ENCODE assay signal across 27 cellular contexts in the genomic region with DNA sequence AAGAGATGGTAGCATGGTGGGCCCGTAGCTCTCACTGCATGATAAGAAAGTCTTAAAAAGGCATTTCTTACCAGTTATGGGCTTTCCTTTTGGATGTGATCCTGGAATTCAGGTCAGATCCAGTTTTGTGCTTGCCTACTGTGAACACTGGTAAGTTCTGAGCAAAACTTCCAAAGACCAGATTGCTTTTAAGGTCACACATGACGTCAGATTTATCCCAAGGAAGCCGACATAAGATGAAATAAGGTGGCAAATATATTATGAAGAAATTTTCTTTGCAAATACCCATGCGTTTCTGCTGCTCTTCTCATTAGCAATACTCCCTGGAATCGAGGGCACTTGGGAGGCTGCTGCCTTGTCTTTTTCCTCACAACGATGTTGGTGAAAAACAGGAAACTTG.
"Had no signal": no experiment of that assay in that cellular context is flagged by ENCODE, and none has a peak within 500 bp of the region (broad histone marks: within the 10 kb centered on the region; RNA-seq: fewer than 3 reads in every experiment).

No MANE protein-coding gene starts in this region.

- H3K36me3 ChIP-seq: stomach, suprapubic skin, thoracic aorta, thyroid gland, tibial artery, tibial nerve, transverse colon, upper lobe of left lung, upper lobe of right lung, uterus, vagina had no signal

- DNase-seq: stimulated activated CD4-positive, alpha-beta T cell treated with anti-CD3 and anti-CD28 coated beads, Interleukin-2, amount 100 ng/mL, for 48 hours; stimulated activated CD4-positive, alpha-beta T cell treated with anti-CD3 and anti-CD28 coated beads, Interleukin-4, amount 100 ng/mL, for 1 hour; stimulated activated CD4-positive, alpha-beta T cell treated with anti-CD3 and anti-CD28 coated beads, Interleukin-4, amount 100 ng/mL, for 24 hours; stimulated activated CD4-positive, alpha-beta T cell treated with anti-CD3 and anti-CD28 coated beads, Interleukin-4, amount 100 ng/mL, for 4 hours; stimulated activated CD8-positive, alpha-beta memory T cell treated with anti-CD3 and anti-CD28 coated beads, Interleukin-4, amount 100 ng/mL, for 48 hours; stimulated activated naive B cell treated with anti-CD40 and anti-IgM and Interleukin-4, amounts not matched to agents 10 μg/mL and 1 μg/mL and 100 μg/mL, for 72 hours; stimulated activated naive CD4-positive, alpha-beta T cell; stimulated activated naive CD4-positive, alpha-beta T cell treated with Interleukin-2 at 50 U/mL for 16 hours; stimulated activated naive CD8-positive, alpha-beta T cell treated with anti-CD3 and anti-CD28 coated beads, Interleukin-15, amount 100 ng/mL, for 72 hours; stimulated activated naive CD8-positive, alpha-beta T cell treated with anti-CD3 and anti-CD28 coated beads, Interleukin-15, Interleukin-2, amounts not matched to agents 100 U/mL and 50 U/mL, for 24 hours; stomach; substantia nigra; testis; thyroid gland; tibial artery; transverse colon; trophoblast cell; upper lobe of left lung; upper lobe of right lung; uterus had no signal

- H3K9me3 ChIP-seq: stomach, suprapubic skin, testis, thoracic aorta, thyroid gland, tibial artery, tibial nerve, transverse colon, upper lobe of left lung, upper lobe of right lung, uterus, vagina had no signal

- ATAC-seq: stimulated activated effector memory CD8-positive, alpha-beta T cell treated with anti-CD3 and anti-CD28 coated beads, Interleukin-12 subunit alpha, Interleukin-12 subunit beta, amount 100 ng/mL, for 72 hours; stimulated activated memory B cell treated with anti-CD40 and anti-IgM and Interleukin-4, amounts not matched to agents 10 μg/mL and 1 μg/mL and 100 μg/mL, for 72 hours; stimulated activated naive B cell treated with anti-CD40 and anti-IgM and Interleukin-4, amounts not matched to agents 10 μg/mL and 1 μg/mL and 100 μg/mL, for 72 hours; stimulated activated naive CD8-positive, alpha-beta T cell treated with anti-CD3 and anti-CD28 coated beads, Interleukin-15, amount 100 ng/mL, for 72 hours; stimulated activated naive CD8-positive, alpha-beta T cell treated with anti-CD3 and anti-CD28 coated beads, Interleukin-15, Interleukin-2, amounts not matched to agents 100 U/mL and 50 U/mL, for 24 hours; upper lobe of right lung had no signal

- H3K27me3 ChIP-seq: stomach, suprapubic skin, testis, thyroid gland, tibial artery, tibial nerve, transverse colon, upper lobe of left lung, upper lobe of right lung, uterus, vagina had no signal

- H3K4me1 ChIP-seq: stomach, suprapubic skin, testis, thyroid gland, tibial artery, tibial nerve, transverse colon, upper lobe of left lung, upper lobe of right lung, uterus, vagina had no signal

- H3K27ac ChIP-seq: stomach, suprapubic skin, testis, thoracic aorta, thyroid gland, tibial artery, tibial nerve, transverse colon, upper lobe of left lung, upper lobe of right lung, uterus, vagina had no signal

- FAIRE-seq: urothelium cell line had no signal

- H3K4me3 ChIP-seq: stomach, suprapubic skin, testis, thoracic aorta, thyroid gland, tibial artery, tibial nerve, transverse colon, upper lobe of left lung, upper lobe of right lung, uterus, vagina had no signal
